Comparison of ENCODE assay signal across 8 cellular contexts in the genomic region with DNA sequence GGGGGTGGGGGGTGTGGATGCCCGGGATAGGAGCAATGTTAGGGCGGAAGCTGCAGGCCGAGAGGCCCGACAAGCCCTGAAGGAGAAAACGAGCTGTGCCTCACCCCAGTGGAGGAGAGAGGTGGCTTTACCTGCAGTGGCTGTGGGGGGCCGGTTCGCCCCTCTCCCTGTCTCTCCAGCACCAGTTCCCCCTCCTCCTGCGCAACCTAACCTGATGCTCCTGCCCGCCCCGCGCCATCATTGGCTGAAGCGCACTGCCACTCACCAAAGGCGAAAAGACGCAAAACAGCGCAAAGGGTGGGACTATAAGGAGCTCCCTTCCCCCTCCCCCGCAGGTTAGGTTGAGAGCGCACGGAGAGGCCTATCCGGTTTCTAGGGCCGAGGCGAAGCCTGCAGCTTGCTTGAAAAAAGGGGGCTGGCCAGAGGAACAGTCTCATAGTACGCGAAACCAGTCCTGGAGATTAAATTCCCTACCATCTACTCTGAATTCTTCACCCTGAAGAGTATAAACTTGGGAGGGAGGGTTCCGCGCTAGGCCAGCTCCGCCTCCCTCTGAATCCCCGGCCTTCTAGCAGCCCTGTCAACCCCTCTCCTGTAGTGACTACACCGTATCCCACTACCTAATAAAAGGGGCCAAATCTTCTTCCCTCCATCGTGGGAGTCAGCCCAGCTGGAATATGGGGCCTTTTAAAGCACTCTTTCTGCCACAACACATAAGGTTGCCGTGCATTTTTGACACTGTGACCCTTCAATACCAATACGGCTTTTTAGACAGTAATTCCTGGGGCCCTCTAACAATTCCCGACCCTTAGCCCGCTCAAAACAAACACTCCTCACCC. TPM values are rescaled to one million over a fixed set of nuclear protein-coding genes. Genes with fewer than 3 reads are reported as not detected.
DNase-seq lines count a peak whose midpoint lies in the region; ATAC-seq, FAIRE-seq and TF ChIP-seq lines count a peak whose summit lies in the region.

No MANE protein-coding gene starts in this region.

- peak; percentile 62 for TF ChIP-seq EP300 in neural cell (conservative IDR thresholded peaks at IDR 0.05; ENCODE audit: poor library complexity, severe bottlenecking)

- H3K4me1 ChIP-seq in MM.1S (ENCODE audit: low read length): 0 out of 2 replicates have a peak, but pooled peaks cover 5% of the 10 kb centered on the region

- no peak for TF ChIP-seq CTCF in MM.1S (IDR thresholded peaks at IDR 0.05; ENCODE audit: low read length)
- TF ChIP-seq CTCF in fibroblast of villous mesenchyme (IDR thresholded peaks at IDR 0.05; ENCODE audit: insufficient read depth, low read depth, low read length): no peak
- TF ChIP-seq CTCF in neural cell (IDR thresholded peaks at IDR 0.05; ENCODE audit: poor library complexity, severe bottlenecking): peak; percentile 28

- H3K9me2 ChIP-seq in MM.1S (replicated peaks; ENCODE audit: insufficient read depth, low read length): no peaks in the 10 kb centered on the region
- no peaks in the 10 kb centered on the region for H3K9me2 ChIP-seq in neural cell (ENCODE audit: insufficient read depth, low read length)

- H3K9ac ChIP-seq in MM.1S (ENCODE audit: low read length): peak overlapping the region; percentile 64
- H3K9ac ChIP-seq in neural cell (ENCODE audit: low read length): peak overlapping the region; percentile 85

- peak; percentile 96 for FAIRE-seq in G401.6 (lab: Jason Lieb, UNC)

- peak overlapping the region; percentile 84 to 87 for H3K4me3 Mint-ChIP-seq in stimulated activated naive CD8-positive, alpha-beta T cell treated with anti-CD3 and anti-CD28 coated beads, Interleukin-15, amount 100 ng/mL, for 72 hours

- no peak for TF ChIP-seq RAD21 in neural cell (conservative IDR thresholded peaks at IDR 0.05)

- H3K79me2 ChIP-seq in MM.1S (ENCODE audit: low read length): peaks cover 76% of the 10 kb centered on the region
- peaks cover 74% of the 10 kb centered on the region for H3K79me2 ChIP-seq in neural cell (replicated peaks; ENCODE audit: insufficient read depth, low read length)

- H3F3A ChIP-seq in MM.1S (ENCODE audit: insufficient read depth, low read length): no peaks in the 10 kb centered on the region
- no peaks in the 10 kb centered on the region for H3F3A ChIP-seq in neural cell (ENCODE audit: insufficient read depth, low read length, poor library complexity, severe bottlenecking)

- H3K4me2 ChIP-seq in MM.1S (ENCODE audit: low read depth, low read length): peak overlapping the region; percentile 72; the same call in 1 of the 2 replicates
- H3K4me2 ChIP-seq in neural cell (ENCODE audit: low read length): peak overlapping the region; percentile 56

- no peaks in the 10 kb centered on the region for H3K36me3 ChIP-seq in MM.1S (replicated peaks; ENCODE audit: insufficient read depth, low read length)
- peaks cover 5% of the 10 kb centered on the region for H3K36me3 ChIP-seq in neural cell (ENCODE audit: insufficient read depth, low read length)

- no peaks in the 10 kb centered on the region for H3K9me3 Mint-ChIP-seq in stimulated activated naive CD8-positive, alpha-beta T cell treated with anti-CD3 and anti-CD28 coated beads, Interleukin-15, amount 100 ng/mL, for 72 hours

- H3K27ac ChIP-seq in MM.1S (ENCODE audit: low read length) (no peak overlapping the region), neural cell (ENCODE audit: low read length) (peak overlapping the region; percentile 91)

- no peaks in the 10 kb centered on the region for H3K27me3 Mint-ChIP-seq in stimulated activated naive CD8-positive, alpha-beta T cell treated with anti-CD3 and anti-CD28 coated beads, Interleukin-15, amount 100 ng/mL, for 72 hours

- H4K20me1 ChIP-seq in MM.1S (ENCODE audit: insufficient read depth, low read length) (no peaks in the 10 kb centered on the region), neural cell (ENCODE audit: insufficient read depth) (no peaks in the 10 kb centered on the region)

- peaks cover 59% of the 10 kb centered on the region for H3K4me1 Mint-ChIP-seq in stimulated activated naive CD8-positive, alpha-beta T cell treated with anti-CD3 and anti-CD28 coated beads, Interleukin-15, amount 100 ng/mL, for 72 hours

- peak; percentile 100 for ATAC-seq in stimulated activated naive CD8-positive, alpha-beta T cell treated with anti-CD3 and anti-CD28 coated beads, Interleukin-15, amount 100 ng/mL, for 72 hours

- H3K4me3 ChIP-seq in MM.1S (ENCODE audit: low read length) (peak overlapping the region; percentile 72), fibroblast of villous mesenchyme (ENCODE audit: low read depth, low read length) (peak overlapping the region; percentile 93), neural cell (ENCODE audit: low read length) (peak overlapping the region; percentile 74)

- H3K27ac Mint-ChIP-seq in stimulated activated naive CD8-positive, alpha-beta T cell treated with anti-CD3 and anti-CD28 coated beads, Interleukin-15, amount 100 ng/mL, for 72 hours: peak overlapping the region; percentile 93 to 98

- H3K9me3 ChIP-seq in MM.1S (replicated peaks; ENCODE audit: insufficient read depth, low read length): no peaks in the 10 kb centered on the region
- no peaks in the 10 kb centered on the region for H3K9me3 ChIP-seq in neural cell (ENCODE audit: low read length)

- DNase-seq in HCEC 1CT: peak; percentile 97
- DNase-seq in MM.1S: peak; percentile 93
- peak; percentile 97 for DNase-seq in SHP77 treated with DMSO at 0.1 percent for 48 hours (lab: John Stamatoyannopoulos, UW)
- peak; percentile 100 for DNase-seq in activated gamma-delta T cell treated with Interleukin-2 at 50 U/mL for 16 hours
- DNase-seq in fibroblast of villous mesenchyme (ENCODE audit: low read depth): peak; percentile 99
- peak; percentile 97 to 98 for DNase-seq in stimulated activated naive CD8-positive, alpha-beta T cell treated with anti-CD3 and anti-CD28 coated beads, Interleukin-15, amount 100 ng/mL, for 72 hours

- H2AFZ ChIP-seq in MM.1S (ENCODE audit: low read length): peak overlapping the region; percentile 35
- H2AFZ ChIP-seq in neural cell (ENCODE audit: low read depth, low read length): peak overlapping the region; percentile 96

- H3K27me3 ChIP-seq in MM.1S (replicated peaks; ENCODE audit: insufficient read depth, low read length) (no peaks in the 10 kb centered on the region), neural cell (ENCODE audit: insufficient read depth, low read depth, low read length) (no peaks in the 10 kb centered on the region)

TF ChIP-seq in neural cell, 6 proteins besides CTCF, POLR2A, EP300 and RAD21:
- peak; percentile 49 for TF ChIP-seq MXI1 (conservative IDR thresholded peaks at IDR 0.05; ENCODE audit: poor library complexity, severe bottlenecking)
- peak; percentile 40 for TF ChIP-seq TAF1 (IDR thresholded peaks at IDR 0.05; ENCODE audit: low read depth)
- no peak for TF ChIP-seq EZH2 (IDR thresholded peaks at IDR 0.05; ENCODE audit: borderline replicate concordance, insufficient read depth, low read length, poor library complexity, severe bottlenecking)
- TF ChIP-seq, protein P1, sequence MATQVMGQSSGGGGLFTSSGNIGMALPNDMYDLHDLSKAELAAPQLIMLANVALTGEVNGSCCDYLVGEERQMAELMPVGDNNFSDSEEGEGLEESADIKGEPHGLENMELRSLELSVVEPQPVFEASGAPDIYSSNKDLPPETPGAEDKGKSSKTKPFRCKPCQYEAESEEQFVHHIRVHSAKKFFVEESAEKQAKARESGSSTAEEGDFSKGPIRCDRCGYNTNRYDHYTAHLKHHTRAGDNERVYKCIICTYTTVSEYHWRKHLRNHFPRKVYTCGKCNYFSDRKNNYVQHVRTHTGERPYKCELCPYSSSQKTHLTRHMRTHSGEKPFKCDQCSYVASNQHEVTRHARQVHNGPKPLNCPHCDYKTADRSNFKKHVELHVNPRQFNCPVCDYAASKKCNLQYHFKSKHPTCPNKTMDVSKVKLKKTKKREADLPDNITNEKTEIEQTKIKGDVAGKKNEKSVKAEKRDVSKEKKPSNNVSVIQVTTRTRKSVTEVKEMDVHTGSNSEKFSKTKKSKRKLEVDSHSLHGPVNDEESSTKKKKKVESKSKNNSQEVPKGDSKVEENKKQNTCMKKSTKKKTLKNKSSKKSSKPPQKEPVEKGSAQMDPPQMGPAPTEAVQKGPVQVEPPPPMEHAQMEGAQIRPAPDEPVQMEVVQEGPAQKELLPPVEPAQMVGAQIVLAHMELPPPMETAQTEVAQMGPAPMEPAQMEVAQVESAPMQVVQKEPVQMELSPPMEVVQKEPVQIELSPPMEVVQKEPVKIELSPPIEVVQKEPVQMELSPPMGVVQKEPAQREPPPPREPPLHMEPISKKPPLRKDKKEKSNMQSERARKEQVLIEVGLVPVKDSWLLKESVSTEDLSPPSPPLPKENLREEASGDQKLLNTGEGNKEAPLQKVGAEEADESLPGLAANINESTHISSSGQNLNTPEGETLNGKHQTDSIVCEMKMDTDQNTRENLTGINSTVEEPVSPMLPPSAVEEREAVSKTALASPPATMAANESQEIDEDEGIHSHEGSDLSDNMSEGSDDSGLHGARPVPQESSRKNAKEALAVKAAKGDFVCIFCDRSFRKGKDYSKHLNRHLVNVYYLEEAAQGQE (IDR thresholded peaks at IDR 0.05; ENCODE audit: borderline replicate concordance): no peak
- peak; percentile 40 for TF ChIP-seq SMC3 (conservative IDR thresholded peaks at IDR 0.05; ENCODE audit: poor library complexity)
- peak; percentile 85 for TF ChIP-seq POLR2AphosphoS5 (IDR thresholded peaks at IDR 0.05)

RNA-seq across cellular contexts. Expression of a gene that starts 18.6 kb away (rescaled TPM):
- total RNA-seq in fibroblast of villous mesenchyme: 59.3 and 85.1 TPM in 2 replicates
- 44.1 and 52.3 TPM in 2 replicates for polyA plus RNA-seq in neural cell
- polyA minus RNA-seq in neural cell: 140 and 165 TPM in 2 replicates

RNA-seq across cellular contexts. Expression of a gene that starts 39.5 kb away (rescaled TPM):
- 22.9 and 41.0 TPM in 2 replicates for total RNA-seq in fibroblast of villous mesenchyme
- 47.6 and 47.9 TPM in 2 replicates for polyA plus RNA-seq in neural cell
- polyA minus RNA-seq in neural cell: 80.5 and 85.5 TPM in 2 replicates

RNA-seq across cellular contexts. Expression of a gene that starts 39.7 kb away (rescaled TPM):
- 26.4 and 39.3 TPM in 2 replicates for total RNA-seq in fibroblast of villous mesenchyme
- 56.8 and 57.4 TPM in 2 replicates for polyA plus RNA-seq in neural cell
- 65.7 and 74.9 TPM in 2 replicates for polyA minus RNA-seq in neural cell

RNA-seq across cellular contexts. Expression of a gene that starts 53.5 kb away (rescaled TPM):
- total RNA-seq in fibroblast of villous mesenchyme: 65.7 and 87.7 TPM in 2 replicates
- polyA plus RNA-seq in neural cell: 83.4 and 96.2 TPM in 2 replicates
- 121 and 133 TPM in 2 replicates for polyA minus RNA-seq in neural cell
